In genomic region chr2:166568409-166568808, GRCh38 we compare ENCODE assay signal across 24 cellular contexts.
"Had no signal": no experiment of that assay in that cellular context is flagged by ENCODE, and none has a peak within 500 bp of the region (broad histone marks: within the 10 kb centered on the region; RNA-seq: fewer than 3 reads in every experiment).

No MANE protein-coding gene starts in this region.

- H3K9me3 Mint-ChIP-seq: activated CD4-positive, alpha-beta T cell treated with anti-CD3 and anti-CD28 coated beads, Interleukin-2, amount 10 ng/mL, durations not matched to agents 7 days and 5 days; activated T-cell treated with anti-CD3 and anti-CD28 coated beads, Interleukin-2, amount 50 U/mL, for 4 hours; neural crest cell; T-helper 2 cell treated with Interferon-gamma antibody and Interleukin-4, amounts not matched to agents 5 μg/mL and 100 μg/mL, for 36 hours had no signal

- H3K36me3 ChIP-seq: brain microvascular endothelial cell, left ventricle myocardium inferior, thyroid gland had no signal

- FAIRE-seq: colon, urothelium cell line had no signal

- H3K9me3 ChIP-seq: left ventricle myocardium inferior, thyroid gland had no signal

- H3K4me1 ChIP-seq: left ventricle myocardium inferior, thyroid gland had no signal

- H3K4me1 Mint-ChIP-seq: activated CD4-positive, alpha-beta T cell treated with anti-CD3 and anti-CD28 coated beads, Interleukin-2, amount 10 ng/mL, durations not matched to agents 7 days and 5 days had no signal

- H3K4me3 Mint-ChIP-seq: activated CD4-positive, alpha-beta T cell treated with anti-CD3 and anti-CD28 coated beads, Interleukin-2, amount 10 ng/mL, durations not matched to agents 7 days and 5 days; activated T-cell treated with anti-CD3 and anti-CD28 coated beads, Interleukin-2, amount 50 U/mL, for 4 hours; neural crest cell; T-helper 2 cell treated with Interferon-gamma antibody and Interleukin-4, amounts not matched to agents 5 μg/mL and 100 μg/mL, for 36 hours had no signal

- H3K27me3 Mint-ChIP-seq: activated CD4-positive, alpha-beta T cell treated with anti-CD3 and anti-CD28 coated beads, Interleukin-2, amount 10 ng/mL, durations not matched to agents 7 days and 5 days had no signal

- H3K27ac Mint-ChIP-seq: activated CD4-positive, alpha-beta T cell treated with anti-CD3 and anti-CD28 coated beads, Interleukin-2, amount 10 ng/mL, durations not matched to agents 7 days and 5 days; T-helper 2 cell treated with Interferon-gamma antibody and Interleukin-4, amounts not matched to agents 5 μg/mL and 100 μg/mL, for 36 hours had no signal

- H3K4me3 ChIP-seq: dorsolateral prefrontal cortex, left ventricle myocardium inferior, thyroid gland had no signal

- ATAC-seq: activated CD4-positive, CD25-positive, alpha-beta regulatory T cell treated with anti-CD3 and anti-CD28 coated beads, Interleukin-2, amount 50 U/mL, for 24 hours; activated T-cell treated with anti-CD3 and anti-CD28 coated beads, Interleukin-2, amount 50 U/mL, for 4 hours had no signal

- DNase-seq: activated CD4-positive, alpha-beta T cell treated with anti-CD3 and anti-CD28 coated beads, Interleukin-2, amount 10 ng/mL, durations not matched to agents 7 days and 5 days; activated CD8-positive, alpha-beta memory T cell treated with anti-CD3 and anti-CD28 coated beads, Interleukin-2, amount 50 U/mL, for 4 hours; activated naive CD4-positive, alpha-beta T cell treated with anti-CD3 and anti-CD28 coated beads, Interleukin-2, amount 50 U/mL, for 16 hours; activated T-cell treated with anti-CD3 and anti-CD28 coated beads, Interleukin-2, amount 50 U/mL, for 4 hours; aorta; brain microvascular endothelial cell; central memory CD4-positive, alpha-beta T cell; dorsolateral prefrontal cortex; foreskin melanocyte; head of caudate nucleus; kidney; left ventricle myocardium inferior; mammary epithelial cell; midbrain; retina; stimulated activated CD4-positive, alpha-beta T cell treated with anti-CD3 and anti-CD28 coated beads, Interleukin-12 subunit alpha, Interleukin-12 subunit beta, amount 100 ng/mL, for 4 hours; stimulated activated CD4-positive, alpha-beta T cell treated with anti-CD3 and anti-CD28 coated beads, Interleukin-2, amount 100 ng/mL, for 24 hours; stimulated activated naive CD4-positive, alpha-beta T cell treated with Interleukin-2 at 50 U/mL for 16 hours; thyroid gland had no signal

- H3K27me3 ChIP-seq: brain microvascular endothelial cell, dorsolateral prefrontal cortex, thyroid gland had no signal

- H3K27ac ChIP-seq: brain microvascular endothelial cell, dorsolateral prefrontal cortex, left ventricle myocardium inferior, thyroid gland had no signal
